ENCODE assay signal across 1 cellular context in genomic region chr1:210234254-210234747, GRCh38.
TF ChIP-seq lines count a peak whose summit lies in the region.

No MANE protein-coding gene starts in this region.

TF ChIP-seq in SK-N-SH treated with all-trans-retinoic acid at 6 μM for 48 hours, 23 proteins besides CTCF, POLR2A, EP300 and RAD21 (continued from another document):
- TF ChIP-seq, protein P1, sequence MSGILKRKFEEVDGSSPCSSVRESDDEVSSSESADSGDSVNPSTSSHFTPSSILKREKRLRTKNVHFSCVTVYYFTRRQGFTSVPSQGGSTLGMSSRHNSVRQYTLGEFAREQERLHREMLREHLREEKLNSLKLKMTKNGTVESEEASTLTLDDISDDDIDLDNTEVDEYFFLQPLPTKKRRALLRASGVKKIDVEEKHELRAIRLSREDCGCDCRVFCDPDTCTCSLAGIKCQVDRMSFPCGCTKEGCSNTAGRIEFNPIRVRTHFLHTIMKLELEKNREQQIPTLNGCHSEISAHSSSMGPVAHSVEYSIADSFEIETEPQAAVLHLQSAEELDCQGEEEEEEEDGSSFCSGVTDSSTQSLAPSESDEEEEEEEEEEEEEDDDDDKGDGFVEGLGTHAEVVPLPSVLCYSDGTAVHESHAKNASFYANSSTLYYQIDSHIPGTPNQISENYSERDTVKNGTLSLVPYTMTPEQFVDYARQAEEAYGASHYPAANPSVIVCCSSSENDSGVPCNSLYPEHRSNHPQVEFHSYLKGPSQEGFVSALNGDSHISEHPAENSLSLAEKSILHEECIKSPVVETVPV (CRISPR knock-in tag; IDR thresholded peaks at IDR 0.05), result no peak
- TF ChIP-seq CREB5 (CRISPR knock-in tag; IDR thresholded peaks at IDR 0.05; ENCODE audit: low read depth), result no peak
- no peak for TF ChIP-seq CSDC2 (CRISPR knock-in tag; IDR thresholded peaks at IDR 0.05)
